Comparison of ENCODE assay signal across 11 cellular contexts in genomic region chr5:138954257-138955012, GRCh38.
DNase-seq lines count a peak whose midpoint lies in the region; ATAC-seq and TF ChIP-seq lines count a peak whose summit lies in the region.
"Had no signal": no experiment of that assay in that cellular context is flagged by ENCODE, and none has a peak within 500 bp of the region (broad histone marks: within the 10 kb centered on the region; RNA-seq: fewer than 3 reads in every experiment).

No MANE protein-coding gene starts in this region.

- H3K4me1 ChIP-seq in NT2/D1 (ENCODE audit: insufficient read depth, insufficient read length) = peaks cover 33% of the 10 kb centered on the region
- H3K4me1 ChIP-seq in lung (ENCODE audit: control insufficient read depth in 2 of 2, insufficient read depth in 2 of 2, low read length in 2 of 2) = peaks cover 7 to 32% of the 10 kb centered on the region in 2 donors

- WGBS in lung, 2 donors = 81 to 85% methylated on average over 4 of the region's 4 CpGs

- ATAC-seq in lung (ENCODE audit: insufficient read depth, low FRiP score) = no peak
- ATAC-seq in HG03460 (IDR thresholded peaks at IDR 0.05; ENCODE audit: unreplicated experiment) = no peak

- H3K9ac ChIP-seq in NT2/D1 (ENCODE audit: insufficient read length, low read depth) = peak overlapping the region; percentile 42

- H3K4me3 ChIP-seq in NT2/D1 (ENCODE audit: insufficient read length, low read depth) (no peak overlapping the region), lung (no peak overlapping the region)

- H3K9me3 ChIP-seq in NT2/D1 (ENCODE audit: insufficient read depth, low read length) = no peaks in the 10 kb centered on the region
- H3K9me3 ChIP-seq in lung (ENCODE audit: control insufficient read depth in 2 of 2, insufficient read depth in 1 of 2, low read length in 1 of 2) = no peaks in the 10 kb centered on the region

- no peaks in the 10 kb centered on the region for H3K36me3 ChIP-seq in NT2/D1 (ENCODE audit: insufficient read depth, insufficient read length, low read length)
- peaks cover 0 to 3% of the 10 kb centered on the region in 2 donors for H3K36me3 ChIP-seq in lung (ENCODE audit: control insufficient read depth in 2 of 2, insufficient read depth in 2 of 2, low read length in 2 of 2)

- DNase-seq in NT2/D1 (ENCODE audit: low read depth, low spot score) (no peak), lung (ENCODE audit: low spot score) (no peak), NCI-H2107 (lab: John Stamatoyannopoulos, UW) (no peak), D341Med (ENCODE audit: low spot score) (no peak), NCI-H1694 treated with DMSO at 0.1 percent for 48 hours (lab: John Stamatoyannopoulos, UW) (no peak)
- DNase-seq: central memory CD4-positive, alpha-beta T cell; left cardiac atrium; OCI-M1 had no signal

- H3K27me3 ChIP-seq in NT2/D1 (ENCODE audit: insufficient read depth, insufficient read length) (no peaks in the 10 kb centered on the region), lung (ENCODE audit: control insufficient read depth, insufficient read depth) (no peaks in the 10 kb centered on the region)

- H3K27ac ChIP-seq in cingulate gyrus (ENCODE audit: low read depth, low read length) (peak overlapping the region; percentile 98), lung (ENCODE audit: low read depth in 1 of 2, low read length in 1 of 2) (peak overlapping the region; percentile 53 to 55), temporal lobe (ENCODE audit: low read depth, low read length) (peak overlapping the region; percentile 98)

- TF ChIP-seq CTCF in lung (IDR thresholded peaks at IDR 0.05; ENCODE audit: control extremely low read depth, extremely low read depth) = no peak
